In genomic region chr5:16619136-16619535, GRCh38 we compare ENCODE assay signal across 25 cellular contexts.
"Had no signal": no experiment of that assay in that cellular context is flagged by ENCODE, and none has a peak within 500 bp of the region (broad histone marks: within the 10 kb centered on the region; RNA-seq: fewer than 3 reads in every experiment).

No MANE protein-coding gene starts in this region.

- H3K4me3 Mint-ChIP-seq: activated CD4-positive, alpha-beta memory T cell treated with anti-CD3 and anti-CD28 coated beads, Interleukin-2, amount 10 ng/mL, durations not matched to agents 7 days and 5 days; activated CD4-positive, alpha-beta T cell treated with anti-CD3 and anti-CD28 coated beads for 36 hours; activated naive CD8-positive, alpha-beta T cell treated with anti-CD3 and anti-CD28 coated beads, Interleukin-2, amount 10 ng/mL, durations not matched to agents 7 days and 5 days; activated T-helper 17 cell treated with anti-CD3 and anti-CD28 coated beads, Interleukin-2, amount 50 U/mL, for 72 hours; brain; naive B cell; neural progenitor cell; stimulated activated naive CD8-positive, alpha-beta T cell treated with anti-CD3 and anti-CD28 coated beads, Interleukin-15, amount 100 ng/mL, for 72 hours; T-helper 2 cell treated with Interferon-gamma antibody and Interleukin-4, amounts not matched to agents 5 μg/mL and 100 μg/mL, for 36 hours; WTC11 had no signal

- H3K9me3 ChIP-seq: colonic mucosa, esophagus muscularis mucosa, gastroesophageal sphincter, heart left ventricle, left ventricle myocardium inferior, suprapubic skin, transverse colon, uterus had no signal

- H3K9me3 Mint-ChIP-seq: activated CD4-positive, alpha-beta memory T cell treated with anti-CD3 and anti-CD28 coated beads, Interleukin-2, amount 10 ng/mL, durations not matched to agents 7 days and 5 days; activated naive CD8-positive, alpha-beta T cell treated with anti-CD3 and anti-CD28 coated beads, Interleukin-2, amount 10 ng/mL, durations not matched to agents 7 days and 5 days; activated T-helper 17 cell treated with anti-CD3 and anti-CD28 coated beads, Interleukin-2, amount 50 U/mL, for 72 hours; brain; naive B cell; neural progenitor cell; stimulated activated naive CD8-positive, alpha-beta T cell treated with anti-CD3 and anti-CD28 coated beads, Interleukin-15, amount 100 ng/mL, for 72 hours; T-helper 2 cell treated with Interferon-gamma antibody and Interleukin-4, amounts not matched to agents 5 μg/mL and 100 μg/mL, for 36 hours; WTC11 had no signal

- H3K27ac Mint-ChIP-seq: activated CD4-positive, alpha-beta memory T cell treated with anti-CD3 and anti-CD28 coated beads, Interleukin-2, amount 10 ng/mL, durations not matched to agents 7 days and 5 days; activated CD4-positive, alpha-beta T cell treated with anti-CD3 and anti-CD28 coated beads for 36 hours; activated naive CD8-positive, alpha-beta T cell treated with anti-CD3 and anti-CD28 coated beads, Interleukin-2, amount 10 ng/mL, durations not matched to agents 7 days and 5 days; activated T-helper 17 cell treated with anti-CD3 and anti-CD28 coated beads, Interleukin-2, amount 50 U/mL, for 72 hours; brain; naive B cell; neural progenitor cell; progenitor cell of endocrine pancreas; stimulated activated naive CD8-positive, alpha-beta T cell treated with anti-CD3 and anti-CD28 coated beads, Interleukin-15, amount 100 ng/mL, for 72 hours; T-helper 2 cell treated with Interferon-gamma antibody and Interleukin-4, amounts not matched to agents 5 μg/mL and 100 μg/mL, for 36 hours; WTC11 had no signal

- H3K27me3 Mint-ChIP-seq: activated CD4-positive, alpha-beta T cell treated with anti-CD3 and anti-CD28 coated beads for 36 hours; activated naive CD8-positive, alpha-beta T cell treated with anti-CD3 and anti-CD28 coated beads, Interleukin-2, amount 10 ng/mL, durations not matched to agents 7 days and 5 days; activated T-helper 17 cell treated with anti-CD3 and anti-CD28 coated beads, Interleukin-2, amount 50 U/mL, for 72 hours; naive B cell; stimulated activated naive CD8-positive, alpha-beta T cell treated with anti-CD3 and anti-CD28 coated beads, Interleukin-15, amount 100 ng/mL, for 72 hours had no signal

- H3K4me3 ChIP-seq: colonic mucosa, esophagus muscularis mucosa, gastroesophageal sphincter, heart left ventricle, left ventricle myocardium inferior, neural progenitor cell, skin epidermis, suprapubic skin, transverse colon, uterus had no signal

- H3K27ac ChIP-seq: colonic mucosa, esophagus muscularis mucosa, gastroesophageal sphincter, neural progenitor cell, suprapubic skin, transverse colon, uterus had no signal

- ATAC-seq: activated CD4-positive, alpha-beta T cell treated with anti-CD3 and anti-CD28 coated beads for 36 hours; activated T-helper 17 cell treated with anti-CD3 and anti-CD28 coated beads, Interleukin-2, amount 50 U/mL, for 72 hours; gastroesophageal sphincter; heart left ventricle; right cardiac atrium; stimulated activated naive CD8-positive, alpha-beta T cell treated with anti-CD3 and anti-CD28 coated beads, Interleukin-15, amount 100 ng/mL, for 72 hours; WTC11 had no signal

- H3K36me3 Mint-ChIP-seq: naive B cell, neural progenitor cell, WTC11 had no signal

- DNase-seq: activated CD4-positive, alpha-beta memory T cell treated with anti-CD3 and anti-CD28 coated beads, Interleukin-2, amount 10 ng/mL, durations not matched to agents 7 days and 5 days; activated CD4-positive, alpha-beta T cell treated with anti-CD3 and anti-CD28 coated beads for 36 hours; activated naive CD4-positive, alpha-beta T cell treated with Interleukin-2 at 50 U/mL for 16 hours; activated naive CD8-positive, alpha-beta T cell treated with anti-CD3 and anti-CD28 coated beads, Interleukin-2, amount 10 ng/mL, durations not matched to agents 7 days and 5 days; activated T-cell treated with anti-CD3 and anti-CD28 coated beads, Interleukin-2, amount 50 U/mL, for 1 hour; central memory CD4-positive, alpha-beta T cell; colonic mucosa; heart left ventricle; left ventricle myocardium inferior; mammary epithelial cell; naive B cell; right cardiac atrium; stimulated activated naive CD8-positive, alpha-beta T cell treated with anti-CD3 and anti-CD28 coated beads, Interleukin-15, amount 100 ng/mL, for 72 hours; transverse colon; uterus had no signal

- H3K36me3 ChIP-seq: colonic mucosa, esophagus muscularis mucosa, gastroesophageal sphincter, heart left ventricle, left ventricle myocardium inferior, neural progenitor cell, suprapubic skin, transverse colon, uterus had no signal
